Comparison of ENCODE assay signal across 8 cellular contexts in genomic region chr19:49690656-49691242, GRCh38. TPM values are rescaled to one million over a fixed set of nuclear protein-coding genes. Genes with fewer than 3 reads are reported as not detected.
A peak's percentile ranks its signal among the peaks of the same experiment; 100 is the strongest.
DNase-seq lines count a peak whose midpoint lies in the region; ATAC-seq lines count a peak whose summit lies in the region.

Gene CPT1C, plus strand, starts transcription at chr19:49691116. Its CDS starts 1,137 bp downstream, at chr19:49692253.

- peaks cover 32% of the 10 kb centered on the region for H3K4me1 Mint-ChIP-seq in stimulated activated effector memory CD8-positive, alpha-beta T cell treated with anti-CD3 and anti-CD28 coated beads, Interleukin-12 subunit alpha, Interleukin-12 subunit beta, amount 100 ng/mL, for 72 hours

- H3K4me3 Mint-ChIP-seq in stimulated activated effector memory CD8-positive, alpha-beta T cell treated with anti-CD3 and anti-CD28 coated beads, Interleukin-12 subunit alpha, Interleukin-12 subunit beta, amount 100 ng/mL, for 72 hours = peak within 1 kb of the TSS; percentile 71

- ATAC-seq in esophagus mucosa (peak; percentile 50), GM21786 (IDR thresholded peaks at IDR 0.05; ENCODE audit: unreplicated experiment) (no peak)
- ATAC-seq in stimulated activated effector memory CD8-positive, alpha-beta T cell treated with anti-CD3 and anti-CD28 coated beads, Interleukin-12 subunit alpha, Interleukin-12 subunit beta, amount 100 ng/mL, for 72 hours = peak; percentile 61

- H3K9me3 Mint-ChIP-seq in stimulated activated effector memory CD8-positive, alpha-beta T cell treated with anti-CD3 and anti-CD28 coated beads, Interleukin-12 subunit alpha, Interleukin-12 subunit beta, amount 100 ng/mL, for 72 hours = no peaks in the 10 kb centered on the region

- peaks cover 57% of the 10 kb centered on the region for H3K36me3 Mint-ChIP-seq in stimulated activated effector memory CD8-positive, alpha-beta T cell treated with anti-CD3 and anti-CD28 coated beads, Interleukin-12 subunit alpha, Interleukin-12 subunit beta, amount 100 ng/mL, for 72 hours

- DNase-seq in DMS79 (lab: John Stamatoyannopoulos, UW) (peak; percentile 91), NCI-H2196 (lab: John Stamatoyannopoulos, UW; ENCODE audit: unreplicated experiment) (peak; percentile 93), midbrain (lab: John Stamatoyannopoulos, UW) (peak; percentile 89), HK-2 (ENCODE audit: unreplicated experiment) (no peak)
- DNase-seq in activated T-cell treated with anti-CD3 and anti-CD28 coated beads, Interleukin-2, amount 50 U/mL, for 1 hour = peak; percentile 60
- DNase-seq in stimulated activated effector memory CD8-positive, alpha-beta T cell treated with anti-CD3 and anti-CD28 coated beads, Interleukin-12 subunit alpha, Interleukin-12 subunit beta, amount 100 ng/mL, for 72 hours (ENCODE audit: low spot score in 2 of 2) = no peak

- H3K27ac Mint-ChIP-seq in stimulated activated effector memory CD8-positive, alpha-beta T cell treated with anti-CD3 and anti-CD28 coated beads, Interleukin-12 subunit alpha, Interleukin-12 subunit beta, amount 100 ng/mL, for 72 hours = peak within 1 kb of the TSS; percentile 70

RNA-seq across cellular contexts. Expression of gene CPT1C, which starts in this region (rescaled TPM):
- total RNA-seq in esophagus mucosa = 1.1 TPM

Comparison
In these comparisons a context has a peak if more than half of its experiments do, and no peak if none do; other contexts are left out.
1. DNase-seq: peak in DMS79 (single experiment), NCI-H2196 (single experiment), activated T-cell treated with anti-CD3 and anti-CD28 coated beads, Interleukin-2, amount 50 U/mL, for 1 hour (single experiment) and midbrain (single experiment); none in stimulated activated effector memory CD8-positive, alpha-beta T cell treated with anti-CD3 and anti-CD28 coated beads, Interleukin-12 subunit alpha, Interleukin-12 subunit beta, amount 100 ng/mL, for 72 hours (0 of 2) and HK-2 (single experiment).